ENCODE assay signal across 1 cellular context in genomic region chr12:113414519-113415038, GRCh38.
TF ChIP-seq lines count a peak whose summit lies in the region.

No MANE protein-coding gene starts in this region.

TF ChIP-seq in WTC11, 78 proteins besides CTCF, POLR2A, EP300 and RAD21 (continued from another document):
- TF ChIP-seq USF2 (CRISPR knock-in tag; IDR thresholded peaks at IDR 0.05) (no peak), GTF2I (CRISPR knock-in tag; conservative IDR thresholded peaks at IDR 0.05) (0 out of 2 replicates have a peak, but pooled peaks have one; percentile 41), ZNF121 (CRISPR knock-in tag; IDR thresholded peaks at IDR 0.05) (0 out of 2 replicates have a peak, but pooled peaks have one; percentile 5), IRF2 (CRISPR knock-in tag; IDR thresholded peaks at IDR 0.05; ENCODE audit: borderline replicate concordance, low read depth) (no peak), GABPB1 (CRISPR knock-in tag; IDR thresholded peaks at IDR 0.05) (no peak), JAZF1 (CRISPR knock-in tag; IDR thresholded peaks at IDR 0.05) (no peak), ZNF671 (CRISPR knock-in tag; IDR thresholded peaks at IDR 0.05) (no peak), NFYB (CRISPR knock-in tag; conservative IDR thresholded peaks at IDR 0.05; ENCODE audit: low read depth) (no peak)
